In the genomic region with DNA sequence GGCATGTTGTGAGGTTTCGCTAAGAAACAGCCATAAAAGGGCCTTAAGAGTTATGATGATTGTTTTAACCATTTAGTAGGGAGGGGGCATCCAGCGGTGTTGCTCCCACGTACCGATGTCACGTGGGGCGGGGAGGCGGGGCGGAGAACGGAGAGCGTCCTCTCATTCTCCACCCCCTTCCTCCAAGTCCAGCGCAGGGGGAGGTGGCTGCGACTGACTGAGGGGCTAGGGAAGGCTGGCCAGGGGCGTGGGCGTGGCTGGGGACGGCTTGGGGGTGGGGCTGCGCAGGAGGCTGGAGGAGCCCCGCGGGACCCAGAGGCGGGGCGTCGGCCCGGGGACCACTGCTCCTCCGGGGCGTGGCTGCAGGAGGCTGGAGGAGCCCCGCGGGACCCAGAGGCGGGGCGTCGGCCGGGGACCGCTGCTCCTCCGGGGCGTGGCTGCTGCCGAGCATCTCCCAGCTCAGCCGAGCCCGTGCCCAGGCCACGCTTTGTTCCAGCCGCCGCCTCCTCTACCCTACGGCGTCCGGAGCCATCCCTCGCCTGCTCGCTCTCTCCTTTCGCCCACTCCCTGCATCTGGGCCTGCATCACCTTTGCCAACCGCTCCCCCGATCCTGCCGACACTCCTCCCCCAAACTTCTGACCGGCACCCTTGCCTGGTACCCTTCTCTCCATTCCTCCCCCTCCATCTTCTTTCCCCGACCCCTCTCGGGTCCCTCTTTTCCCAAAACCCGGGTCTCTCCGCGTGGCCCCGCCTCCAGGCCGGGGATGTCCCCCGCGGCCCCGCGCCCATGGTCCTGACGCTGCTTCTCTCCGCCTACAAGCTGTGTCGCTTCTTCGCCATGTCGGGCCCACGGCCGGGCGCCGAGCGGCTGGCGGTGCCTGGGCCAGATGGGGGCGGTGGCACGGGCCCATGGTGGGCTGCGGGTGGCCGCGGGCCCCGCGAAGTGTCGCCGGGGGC, we compare ENCODE assay signal across 8 cellular contexts. TPM values are rescaled to one million over a fixed set of nuclear protein-coding genes. Genes with fewer than 3 reads are reported as not detected.
DNase-seq lines count a peak whose midpoint lies in the region; ATAC-seq and TF ChIP-seq lines count a peak whose summit lies in the region.

A gene (plus strand): TSS at position 450 of the 958 bp plus-strand sequence. CDS start 339 bp downstream, at position 789.

- H3K4me2 ChIP-seq in BLaER1 = peak within 1 kb of the TSS; percentile 95

- H3K4me1 ChIP-seq in BLaER1 (peaks cover 32% of the 10 kb centered on the region), Panc1 (ENCODE audit: control insufficient read depth, insufficient read depth, low read length) (peaks cover 27% of the 10 kb centered on the region)

- peak within 1 kb of the TSS; percentile 77 for H3K4me3 ChIP-seq in BLaER1
- H3K4me3 ChIP-seq in Panc1 (ENCODE audit: low read depth in 2 of 2, low read length in 2 of 2) = peak within 1 kb of the TSS; percentile 65 to 93
- peak within 1 kb of the TSS; percentile 71 for H3K4me3 ChIP-seq in fibroblast of the aortic adventitia (ENCODE audit: low read depth, low read length)

- no peaks in the 10 kb centered on the region for H3K9me3 ChIP-seq in BLaER1
- H3K9me3 ChIP-seq in Panc1 (ENCODE audit: control insufficient read depth, insufficient read depth, low read depth, low read length) = no peaks in the 10 kb centered on the region

- peak within 1 kb of the TSS; percentile 90 to 92 (median 91) for H3K4me3 Mint-ChIP-seq in nephron

- BruUV-seq in Panc1 (replicated peaks; lab: Mats Ljungman, UMichigan) = no TSS peak

- intact Hi-C loops in Panc1 (cut with micrococcal nuclease; ENCODE audit: unreplicated experiment) = no loop called here

- DNase-seq in Panc1 (ENCODE audit: low read depth, low spot score) (peak; percentile 30), fibroblast of the aortic adventitia (ENCODE audit: low read depth) (peak; percentile 82)
- DNase-seq in activated T-helper 1 cell treated with anti-CD3 and anti-CD28 coated beads, Interleukin-2, amount 50 U/mL, for 16 hours (ENCODE audit: low read depth in 1 of 2, low spot score in 1 of 2) = peak; percentile 51 to 75
- peak; percentile 47 to 79 (median 72) for DNase-seq in stimulated activated naive CD4-positive, alpha-beta T cell (lab: John Stamatoyannopoulos, UW)

- no peaks in the 10 kb centered on the region for H3K36me3 Mint-ChIP-seq in nephron (ENCODE audit: low read depth)

- peak within 1 kb of the TSS; percentile 73 for H3K9ac ChIP-seq in BLaER1

- no peak for TF ChIP-seq CTCF in Panc1 (IDR thresholded peaks at IDR 0.05)
- TF ChIP-seq CTCF in fibroblast of the aortic adventitia (IDR thresholded peaks at IDR 0.05; ENCODE audit: insufficient read depth, low read length) = no peak
- TF ChIP-seq CTCF in nephron (IDR thresholded peaks at IDR 0.05; ENCODE audit: unreplicated experiment in 3 of 3) = no peak

- peaks cover 49% of the 10 kb centered on the region for H4K20me1 ChIP-seq in BLaER1

- peak within 1 kb of the TSS; percentile 64 for H3K27ac ChIP-seq in BLaER1
- peak within 1 kb of the TSS; percentile 84 for H3K27ac ChIP-seq in Panc1 (ENCODE audit: low read length)

- H3K27me3 Mint-ChIP-seq in nephron (ENCODE audit: low read depth) = peaks cover 14% of the 10 kb centered on the region

- CTCF ChIA-PET in Panc1 (lab: Charles Lee) = interaction anchor here (0.7 kb wide), 1 partner anchor 44 kb away, joined by 5 read pairs; no protein-coding TSS in a partner anchor

- H3K27ac Mint-ChIP-seq in nephron = peak within 1 kb of the TSS; percentile 77 to 85 (median 79)

- no peaks in the 10 kb centered on the region for H3K9me3 Mint-ChIP-seq in nephron

- no peaks in the 10 kb centered on the region for H3K27me3 ChIP-seq in BLaER1
- H3K27me3 ChIP-seq in Panc1 (ENCODE audit: control insufficient read depth, insufficient read depth, low read length) = no peaks in the 10 kb centered on the region

- ATAC-seq in GM19328 (IDR thresholded peaks at IDR 0.05; ENCODE audit: unreplicated experiment) (peak; percentile 92), HG03521 (IDR thresholded peaks at IDR 0.05; ENCODE audit: unreplicated experiment) (peak; percentile 81), Panc1 (peak; percentile 93)

- in situ Hi-C loops in Panc1 (cut with HindIII; ENCODE audit: low pct_unique_long_range_greater_than_20kb, low sequenced_read_pairs) = no loop called here

- H3K4me1 Mint-ChIP-seq in nephron = peaks cover 16% of the 10 kb centered on the region

- peaks cover 10% of the 10 kb centered on the region; the same call in 1 of the 2 replicates for H3K36me3 ChIP-seq in BLaER1
- H3K36me3 ChIP-seq in Panc1 (ENCODE audit: control insufficient read depth, insufficient read depth, low read length) = no peaks in the 10 kb centered on the region

- POLR2A ChIA-PET in Panc1 (lab: Charles Lee) = interaction anchor here (0.6 to 0.7 kb wide), 2 partner anchors 104 to 163 kb away, joined by 5 to 6 read pairs; no protein-coding TSS in a partner anchor

RNA-seq across cellular contexts. Expression of the gene that starts here (rescaled TPM):
- total RNA-seq in Panc1 (2021; ENCODE audit: unreplicated experiment) = 17.4 TPM
- 16.8 TPM for polyA plus RNA-seq in Panc1 (2012; ENCODE audit: insufficient read length)
- total RNA-seq in fibroblast of the aortic adventitia (ENCODE audit: low replicate concordance) = 7.8 and 9.0 TPM in 2 replicates

Comparison
In these comparisons a context has a peak if more than half of its experiments do, and no peak if none do; other contexts are left out.
1. Peak in every context shown above with its lines: DNase-seq, ATAC-seq, H3K4me3 ChIP-seq and H3K27ac ChIP-seq.
2. DNase-seq: peak in every context shown above with its lines; median percentile 82 in fibroblast of the aortic adventitia; 72 in stimulated activated naive CD4-positive, alpha-beta T cell; 63 in activated T-helper 1 cell treated with anti-CD3 and anti-CD28 coated beads, Interleukin-2, amount 50 U/mL, for 16 hours; 30 in Panc1.